In genomic region chr14:39184628-39185255, GRCh38 we compare ENCODE assay signal across 31 cellular contexts. TPM values are rescaled to one million over a fixed set of nuclear protein-coding genes. Genes with fewer than 3 reads are reported as not detected.
A peak's percentile ranks its signal among the peaks of the same experiment; 100 is the strongest.
DNase-seq lines count a peak whose midpoint lies in the region; ATAC-seq, FAIRE-seq and TF ChIP-seq lines count a peak whose summit lies in the region.
"Had no signal": no experiment of that assay in that cellular context is flagged by ENCODE, and none has a peak within 500 bp of the region (broad histone marks: within the 10 kb centered on the region; RNA-seq: fewer than 3 reads in every experiment).

No MANE protein-coding gene starts in this region.

- no peaks in the 10 kb centered on the region for H3K9me3 Mint-ChIP-seq in endothelial cell (ENCODE audit: unreplicated experiment)
- no peaks in the 10 kb centered on the region for H3K9me3 Mint-ChIP-seq in stimulated activated naive B cell treated with anti-CD40 and anti-IgM and Interleukin-4, amounts not matched to agents 10 μg/mL and 1 μg/mL and 100 μg/mL, for 72 hours
- H3K9me3 Mint-ChIP-seq: activated T-cell treated with anti-CD3 and anti-CD28 coated beads, Interleukin-2, amount 50 U/mL, for 4 hours; H9; mesothelial cell of epicardium; nephron; T-cell had no signal

- peak overlapping the region; percentile 57 for H3K4me3 Mint-ChIP-seq in endothelial cell (ENCODE audit: unreplicated experiment)
- H3K4me3 Mint-ChIP-seq in stimulated activated naive B cell treated with anti-CD40 and anti-IgM and Interleukin-4, amounts not matched to agents 10 μg/mL and 1 μg/mL and 100 μg/mL, for 72 hours, result no peak overlapping the region
- H3K4me3 Mint-ChIP-seq: activated T-cell treated with anti-CD3 and anti-CD28 coated beads, Interleukin-2, amount 50 U/mL, for 4 hours; H9; mesothelial cell of epicardium; nephron; T-cell had no signal

- no TSS peak for BruUV-seq in HepG2 (replicated peaks; lab: Mats Ljungman, UMichigan)

- H3K9ac ChIP-seq in HepG2 (ENCODE audit: insufficient read depth, low read depth, low read length), result no peak overlapping the region
- H3K9ac ChIP-seq: KMS-11 had no signal

- H3K4me1 ChIP-seq in HepG2 (ENCODE audit: insufficient read depth, low read length), result peaks cover 31% of the 10 kb centered on the region
- no peaks in the 10 kb centered on the region for H3K4me1 ChIP-seq in right lobe of liver
- peaks cover 0 to 7% (median 2%) of the 10 kb centered on the region in 4 donors for H3K4me1 ChIP-seq in sigmoid colon
- no peaks in the 10 kb centered on the region for H3K4me1 ChIP-seq in prostate gland (replicated peaks)
- H3K4me1 ChIP-seq: BE2C, SJSA1 had no signal

- WGBS in HepG2 (ENCODE audit: low lambda C conversion rate), result 96% methylated on average over 4 of the region's 4 CpGs
- WGBS in right lobe of liver (ENCODE audit: insufficient coverage, low coverage, low lambda C conversion rate, missing lambda C conversion rate), result 100% methylated on average over 4 of the region's 4 CpGs
- WGBS in sigmoid colon, 2 donors, result 96 to 97% methylated on average over 4 of the region's 4 CpGs
- WGBS in prostate gland, result 96% methylated on average over 4 of the region's 4 CpGs

- CTCF ChIA-PET in HepG2 (lab: Yijun Ruan, JAX; ENCODE audit: low intra/inter-chr PET ratio, low total read pairs), result no interaction called here

- no peak overlapping the region for H3K4me3 ChIP-seq in HepG2 (replicated peaks in 1 of 3; ENCODE audit: insufficient read depth in 1 of 3, low read depth in 2 of 3, low read length in 3 of 3)
- no peak overlapping the region for H3K4me3 ChIP-seq in right lobe of liver
- no peak overlapping the region for H3K4me3 ChIP-seq in sigmoid colon
- H3K4me3 ChIP-seq in prostate gland, result no peak overlapping the region
- H3K4me3 ChIP-seq: SJSA1, spleen had no signal

- H3K79me2 ChIP-seq in HepG2 (ENCODE audit: insufficient read depth, low read length), result peaks cover 3% of the 10 kb centered on the region

- no peak for FAIRE-seq in HepG2 (lab: Jason Lieb, UNC)
- FAIRE-seq: kidney, TTC549 had no signal

- H3K27me3 Mint-ChIP-seq in endothelial cell (ENCODE audit: unreplicated experiment), result no peaks in the 10 kb centered on the region
- no peaks in the 10 kb centered on the region for H3K27me3 Mint-ChIP-seq in stimulated activated naive B cell treated with anti-CD40 and anti-IgM and Interleukin-4, amounts not matched to agents 10 μg/mL and 1 μg/mL and 100 μg/mL, for 72 hours
- H3K27me3 Mint-ChIP-seq: T-cell had no signal

- TF ChIP-seq CTCF in HepG2 (CRISPR knock-in tag; IDR thresholded peaks at IDR 0.05), result no peak
- TF ChIP-seq CTCF in right lobe of liver (IDR thresholded peaks at IDR 0.05), result no peak
- no peak for TF ChIP-seq CTCF in endothelial cell (IDR thresholded peaks at IDR 0.05; ENCODE audit: unreplicated experiment)
- TF ChIP-seq CTCF in sigmoid colon (IDR thresholded peaks at IDR 0.05), result no peak
- no peak for TF ChIP-seq CTCF in prostate gland (IDR thresholded peaks at IDR 0.05)

- POLR2A ChIA-PET in HepG2 (lab: Yijun Ruan, JAX), result interaction anchor here (0.7 to 9.0 kb wide), 9 partner anchors 10 to 247 kb away, joined by 3 to 99 read pairs (median 10); partner anchors contain the start of genes FBXO33, PNN, SEC23A and TRAPPC6B

- peaks cover 25% of the 10 kb centered on the region for H3K4me1 Mint-ChIP-seq in endothelial cell (ENCODE audit: unreplicated experiment)
- H3K4me1 Mint-ChIP-seq in stimulated activated naive B cell treated with anti-CD40 and anti-IgM and Interleukin-4, amounts not matched to agents 10 μg/mL and 1 μg/mL and 100 μg/mL, for 72 hours, result peaks cover 5 to 9% of the 10 kb centered on the region in 2 donors
- H3K4me1 Mint-ChIP-seq: nephron had no signal

- peaks cover 30% of the 10 kb centered on the region for H3K36me3 Mint-ChIP-seq in endothelial cell (ENCODE audit: low read depth, unreplicated experiment)
- peaks cover 22 to 43% of the 10 kb centered on the region in 2 donors for H3K36me3 Mint-ChIP-seq in stimulated activated naive B cell treated with anti-CD40 and anti-IgM and Interleukin-4, amounts not matched to agents 10 μg/mL and 1 μg/mL and 100 μg/mL, for 72 hours

- no peak for TF ChIP-seq RAD21 in HepG2 (CRISPR knock-in tag; IDR thresholded peaks at IDR 0.05)

- no peak overlapping the region for H3K4me2 ChIP-seq in HepG2 (ENCODE audit: low read depth, low read length)
- H3K4me2 ChIP-seq: KMS-11 had no signal

- no peaks in the 10 kb centered on the region for H3K9me3 ChIP-seq in HepG2 (ENCODE audit: low read length)
- no peaks in the 10 kb centered on the region for H3K9me3 ChIP-seq in right lobe of liver
- no peaks in the 10 kb centered on the region for H3K9me3 ChIP-seq in sigmoid colon
- no peaks in the 10 kb centered on the region for H3K9me3 ChIP-seq in prostate gland
- H3K9me3 ChIP-seq: BE2C, SJSA1, spleen had no signal

- ATAC-seq in HepG2, result peak; percentile 1
- ATAC-seq in right lobe of liver, result no peak
- ATAC-seq in stimulated activated naive B cell treated with anti-CD40 and anti-IgM and Interleukin-4, amounts not matched to agents 10 μg/mL and 1 μg/mL and 100 μg/mL, for 72 hours (replicated peaks), result no peak
- no peak for ATAC-seq in GM19455 (IDR thresholded peaks at IDR 0.05; ENCODE audit: unreplicated experiment)
- ATAC-seq: activated T-cell treated with anti-CD3 and anti-CD28 coated beads, Interleukin-2, amount 50 U/mL, for 4 hours; T-cell had no signal

- H3K27ac Mint-ChIP-seq in endothelial cell (ENCODE audit: unreplicated experiment), result peak overlapping the region; percentile 48
- peak overlapping the region; percentile 42 for H3K27ac Mint-ChIP-seq in stimulated activated naive B cell treated with anti-CD40 and anti-IgM and Interleukin-4, amounts not matched to agents 10 μg/mL and 1 μg/mL and 100 μg/mL, for 72 hours
- H3K27ac Mint-ChIP-seq: mesothelial cell of epicardium, nephron had no signal

- no peak overlapping the region for H3K27ac ChIP-seq in HepG2 (ENCODE audit: extremely low read length, insufficient read depth, low read length)
- no peak overlapping the region for H3K27ac ChIP-seq in right lobe of liver
- H3K27ac ChIP-seq in sigmoid colon, result no peak overlapping the region
- H3K27ac ChIP-seq in prostate gland, result no peak overlapping the region
- H3K27ac ChIP-seq: epithelial cell of prostate, KMS-11, SJSA1, spleen had no signal

- TF ChIP-seq POLR2A in HepG2 (IDR thresholded peaks at IDR 0.05; ENCODE audit: insufficient read depth in 1 of 2, low read depth in 2 of 2, low read length in 2 of 2) (peak; percentile 46 to 89; a peak in 3 of 4 replicates), right lobe of liver (IDR thresholded peaks at IDR 0.05) (no peak), sigmoid colon (IDR thresholded peaks at IDR 0.05) (no peak), prostate gland (IDR thresholded peaks at IDR 0.05) (no peak)

- H3K27me3 ChIP-seq in HepG2 (ENCODE audit: control insufficient read depth in 1 of 2, insufficient read depth in 2 of 2, low read length in 2 of 2) (no peaks in the 10 kb centered on the region), right lobe of liver (no peaks in the 10 kb centered on the region), sigmoid colon (no peaks in the 10 kb centered on the region), prostate gland (replicated peaks; ENCODE audit: insufficient read depth) (no peaks in the 10 kb centered on the region)
- H3K27me3 ChIP-seq: BE2C, SJSA1, spleen had no signal

- in situ Hi-C loops in HepG2 (cut with HindIII; ENCODE audit: extremely low pct_ligation_motif_present, low pct_unique_long_range_greater_than_20kb), result no loop called here

- H3K36me3 ChIP-seq in HepG2 (replicated peaks in 1 of 2; ENCODE audit: control insufficient read depth in 1 of 2, insufficient read depth in 2 of 2, low read length in 2 of 2), result peaks cover 25 to 46% of the 10 kb centered on the region in 2 experiments
- H3K36me3 ChIP-seq in right lobe of liver, result peaks cover 11 to 49% (median 30%) of the 10 kb centered on the region in 4 donors
- peaks cover 8 to 63% (median 36%) of the 10 kb centered on the region in 4 donors for H3K36me3 ChIP-seq in sigmoid colon
- peaks cover 0 to 4% of the 10 kb centered on the region in 2 donors for H3K36me3 ChIP-seq in prostate gland

- no peak for DNase-seq in HepG2 (ENCODE audit: low spot score)
- DNase-seq in right lobe of liver, result no peak
- peak; percentile 27 for DNase-seq in NCI-H69 (lab: John Stamatoyannopoulos, UW)
- DNase-seq in endothelial cell (ENCODE audit: low spot score), result no peak
- no peak for DNase-seq in stimulated activated naive B cell treated with anti-CD40 and anti-IgM and Interleukin-4, amounts not matched to agents 10 μg/mL and 1 μg/mL and 100 μg/mL, for 72 hours
- no peak for DNase-seq in sigmoid colon
- no peak for DNase-seq in prostate gland (ENCODE audit: low spot score)
- DNase-seq: ACHN; activated CD4-positive, alpha-beta T cell treated with anti-CD3 and anti-CD28 coated beads for 1 hour; activated CD8-positive, alpha-beta memory T cell treated with anti-CD3 and anti-CD28 coated beads for 24 hours; activated naive CD4-positive, alpha-beta T cell; activated T-cell treated with anti-CD3 and anti-CD28 coated beads, Interleukin-2, amount 50 U/mL, for 4 hours; amniotic stem cell; BE2C; H9; head of caudate nucleus; kidney; MM.1S; NCI-H345; NCI-H774; retina; RPMI8226; spleen had no signal

- H2AFZ ChIP-seq in HepG2 (ENCODE audit: low read length), result no peak overlapping the region

- TF ChIP-seq EP300 in HepG2 (IDR thresholded peaks at IDR 0.05; ENCODE audit: low read depth in 2 of 2, low read length in 2 of 2) (no peak), HepG2 (CRISPR knock-in tag; IDR thresholded peaks at IDR 0.05; ENCODE audit: borderline replicate concordance) (0 out of 2 replicates have a peak, but pooled peaks have one; percentile 29), sigmoid colon (IDR thresholded peaks at IDR 0.05) (no peak)

- no peaks in the 10 kb centered on the region; the same call in none of the 2 replicates for H4K20me1 ChIP-seq in HepG2 (ENCODE audit: insufficient read depth, low read length)

- intact Hi-C loops in HepG2 (cut with micrococcal nuclease; ENCODE audit: unreplicated experiment), result no loop called here
- intact Hi-C loops in right lobe of liver (cut with DNase I), result no loop called here
- intact Hi-C loops in sigmoid colon (cut with DNase I), result no loop called here
- intact Hi-C loops in prostate gland (cut with DNase I), result no loop called here

RNA-seq across cellular contexts. Expression of gene PNN, which starts 9.7 kb away (rescaled TPM):
- total RNA-seq in HepG2 (2016; rRNA removed; fragmentation: Illumina TruSeq; extraction: Trizol) (110 and 214 TPM in 2 replicates), right lobe of liver (10 to 100 TPM; 12.2 to 42.0 (median 23.8) TPM), endothelial cell (ENCODE audit: unreplicated experiment) (128 TPM), sigmoid colon (10 to 100 TPM; 36.4 to 65.9 (median 38.7) TPM), prostate gland (10 to 100 TPM; 29.8 to 32.7 TPM)
- total RNA-seq in HepG2 (2016; cell fraction: cytosol; rRNA removed; fragmentation: Illumina TruSeq; extraction: Trizol; ENCODE audit: low read depth), result 47.1 and 48.8 TPM in 2 replicates
- total RNA-seq in HepG2 (2016; cell fraction: insoluble cytoplasmic fraction; rRNA removed; fragmentation: Illumina TruSeq; extraction: Trizol), result 105 and 215 TPM in 2 replicates
- 22.0 and 26.0 TPM in 2 replicates for total RNA-seq in HepG2 (2016; cell fraction: membrane; rRNA removed; fragmentation: Illumina TruSeq; extraction: Trizol)
- total RNA-seq in HepG2 (2016; cell fraction: nucleus; rRNA removed; fragmentation: Illumina TruSeq; extraction: Trizol), result 407 and 445 TPM in 2 replicates
- polyA plus RNA-seq in HepG2 (2011; rRNA removed) (58.0 and 58.6 TPM in 2 replicates), sigmoid colon (10 to 100 TPM; 12.0 to 43.2 (median 15.6) TPM)
- polyA plus RNA-seq in HepG2 (2011; cell fraction: cytosol; rRNA removed), result 22.1 and 29.7 TPM in 2 replicates
- 315 and 430 TPM in 2 replicates for polyA plus RNA-seq in HepG2 (2011; cell fraction: nucleus; rRNA removed)
- polyA plus RNA-seq in HepG2 (2012), result 184 and 252 TPM in 2 replicates
- polyA plus RNA-seq in HepG2 (2016; cell fraction: cytosol; fragmentation: Illumina TruSeq; extraction: Trizol; ENCODE audit: low read depth), result 4.4 and 5.0 TPM in 2 replicates
- 155 and 157 TPM in 2 replicates for polyA plus RNA-seq in HepG2 (2016; cell fraction: insoluble cytoplasmic fraction; fragmentation: Illumina TruSeq; extraction: Trizol; ENCODE audit: low read depth)
- polyA plus RNA-seq in HepG2 (2016; cell fraction: membrane; fragmentation: Illumina TruSeq; extraction: Trizol; ENCODE audit: low read depth), result 13.0 and 14.4 TPM in 2 replicates
- 1,319 and 1,369 TPM in 2 replicates for polyA plus RNA-seq in HepG2 (2016; cell fraction: nucleus; fragmentation: Illumina TruSeq; extraction: Trizol; ENCODE audit: insufficient read depth, low read depth)
- 19.2 and 20.9 TPM in 2 replicates for polyA minus RNA-seq in HepG2 (2011; rRNA and poly(A)+ RNA removed; ENCODE audit: low replicate concordance)
- 15.5 and 21.0 TPM in 2 replicates for polyA minus RNA-seq in HepG2 (2011; cell fraction: cytosol; rRNA and poly(A)+ RNA removed)
- 311 and 317 TPM in 2 replicates for polyA minus RNA-seq in HepG2 (2011; cell fraction: nucleus; rRNA and poly(A)+ RNA removed)

RNA-seq across cellular contexts. Expression of gene TRAPPC6B, which starts 14.6 kb away (rescaled TPM):
- 51.2 and 77.5 TPM in 2 replicates for total RNA-seq in HepG2 (2016; rRNA removed; fragmentation: Illumina TruSeq; extraction: Trizol)
- 9.2 and 9.8 TPM in 2 replicates for total RNA-seq in HepG2 (2016; cell fraction: cytosol; rRNA removed; fragmentation: Illumina TruSeq; extraction: Trizol; ENCODE audit: low read depth)
- total RNA-seq in HepG2 (2016; cell fraction: insoluble cytoplasmic fraction; rRNA removed; fragmentation: Illumina TruSeq; extraction: Trizol), result 48.6 and 74.0 TPM in 2 replicates
- total RNA-seq in HepG2 (2016; cell fraction: membrane; rRNA removed; fragmentation: Illumina TruSeq; extraction: Trizol), result 22.7 and 27.3 TPM in 2 replicates
- 47.2 and 50.6 TPM in 2 replicates for total RNA-seq in HepG2 (2016; cell fraction: nucleus; rRNA removed; fragmentation: Illumina TruSeq; extraction: Trizol)
- 29.8 and 34.3 TPM in 2 replicates for polyA plus RNA-seq in HepG2 (2011; rRNA removed)
- 19.3 and 27.7 TPM in 2 replicates for polyA plus RNA-seq in HepG2 (2011; cell fraction: cytosol; rRNA removed)
- polyA plus RNA-seq in HepG2 (2011; cell fraction: nucleus; rRNA removed), result 37.2 and 38.5 TPM in 2 replicates
- polyA plus RNA-seq in HepG2 (2012), result 35.0 and 40.6 TPM in 2 replicates
- 3.4 and 3.5 TPM in 2 replicates for polyA plus RNA-seq in HepG2 (2016; cell fraction: cytosol; fragmentation: Illumina TruSeq; extraction: Trizol; ENCODE audit: low read depth)
- 65.3 and 70.4 TPM in 2 replicates for polyA plus RNA-seq in HepG2 (2016; cell fraction: insoluble cytoplasmic fraction; fragmentation: Illumina TruSeq; extraction: Trizol; ENCODE audit: low read depth)
- 13.6 and 13.7 TPM in 2 replicates for polyA plus RNA-seq in HepG2 (2016; cell fraction: membrane; fragmentation: Illumina TruSeq; extraction: Trizol; ENCODE audit: low read depth)
- 67.7 and 73.9 TPM in 2 replicates for polyA plus RNA-seq in HepG2 (2016; cell fraction: nucleus; fragmentation: Illumina TruSeq; extraction: Trizol; ENCODE audit: insufficient read depth, low read depth)
- polyA minus RNA-seq in HepG2 (2011; rRNA and poly(A)+ RNA removed; ENCODE audit: low replicate concordance), result 12.1 and 22.6 TPM in 2 replicates
- polyA minus RNA-seq in HepG2 (2011; cell fraction: cytosol; rRNA and poly(A)+ RNA removed), result 23.4 and 31.4 TPM in 2 replicates
- polyA minus RNA-seq in HepG2 (2011; cell fraction: nucleus; rRNA and poly(A)+ RNA removed), result 55.9 and 62.2 TPM in 2 replicates
- 10 to 100 TPM; 11.4 to 26.9 (median 15.1) TPM for total RNA-seq in right lobe of liver
- 28.5 TPM for total RNA-seq in endothelial cell (ENCODE audit: unreplicated experiment)
- 10 to 100 TPM; 27.3 to 31.7 (median 30.9) TPM for total RNA-seq in sigmoid colon
- polyA plus RNA-seq in sigmoid colon, result 10 to 100 TPM; 12.0 to 12.9 (median 12.6) TPM
- 10 to 100 TPM; 20.1 to 26.5 TPM for total RNA-seq in prostate gland

RNA-seq across cellular contexts. Expression of gene MIA2, which starts 49.0 kb away (rescaled TPM):
- total RNA-seq in HepG2 (2016; rRNA removed; fragmentation: Illumina TruSeq; extraction: Trizol), result 119 and 158 TPM in 2 replicates
- 154 and 169 TPM in 2 replicates for total RNA-seq in HepG2 (2016; cell fraction: cytosol; rRNA removed; fragmentation: Illumina TruSeq; extraction: Trizol; ENCODE audit: low read depth)
- total RNA-seq in HepG2 (2016; cell fraction: insoluble cytoplasmic fraction; rRNA removed; fragmentation: Illumina TruSeq; extraction: Trizol), result 111 and 161 TPM in 2 replicates
- 165 and 196 TPM in 2 replicates for total RNA-seq in HepG2 (2016; cell fraction: membrane; rRNA removed; fragmentation: Illumina TruSeq; extraction: Trizol)
- total RNA-seq in HepG2 (2016; cell fraction: nucleus; rRNA removed; fragmentation: Illumina TruSeq; extraction: Trizol), result 192 and 219 TPM in 2 replicates
- polyA plus RNA-seq in HepG2 (2011; rRNA removed), result 131 and 134 TPM in 2 replicates
- 57.1 and 79.7 TPM in 2 replicates for polyA plus RNA-seq in HepG2 (2011; cell fraction: cytosol; rRNA removed)
- 77.3 and 94.7 TPM in 2 replicates for polyA plus RNA-seq in HepG2 (2011; cell fraction: nucleus; rRNA removed)
- 103 and 118 TPM in 2 replicates for polyA plus RNA-seq in HepG2 (2012)
- 19.6 and 24.5 TPM in 2 replicates for polyA plus RNA-seq in HepG2 (2016; cell fraction: cytosol; fragmentation: Illumina TruSeq; extraction: Trizol; ENCODE audit: low read depth)
- 95.4 and 102 TPM in 2 replicates for polyA plus RNA-seq in HepG2 (2016; cell fraction: insoluble cytoplasmic fraction; fragmentation: Illumina TruSeq; extraction: Trizol; ENCODE audit: low read depth)
- 45.8 and 50.4 TPM in 2 replicates for polyA plus RNA-seq in HepG2 (2016; cell fraction: membrane; fragmentation: Illumina TruSeq; extraction: Trizol; ENCODE audit: low read depth)
- 216 and 223 TPM in 2 replicates for polyA plus RNA-seq in HepG2 (2016; cell fraction: nucleus; fragmentation: Illumina TruSeq; extraction: Trizol; ENCODE audit: insufficient read depth, low read depth)
- polyA minus RNA-seq in HepG2 (2011; rRNA and poly(A)+ RNA removed; ENCODE audit: low replicate concordance), result 24.3 and 71.9 TPM in 2 replicates
- 59.9 and 69.8 TPM in 2 replicates for polyA minus RNA-seq in HepG2 (2011; cell fraction: cytosol; rRNA and poly(A)+ RNA removed)
- polyA minus RNA-seq in HepG2 (2011; cell fraction: nucleus; rRNA and poly(A)+ RNA removed), result 211 and 242 TPM in 2 replicates
- 10 to 100 TPM; 58.7 to 90.8 (median 73.6) TPM for total RNA-seq in right lobe of liver
- 19.8 TPM for total RNA-seq in endothelial cell (ENCODE audit: unreplicated experiment)
- total RNA-seq in sigmoid colon, result 10 to 100 TPM; 12.8 to 18.1 (median 13.8) TPM
- 10 to 100 TPM; 22.2 to 33.9 (median 31.0) TPM for polyA plus RNA-seq in sigmoid colon
- 10 to 100 TPM; 28.7 to 45.4 TPM for total RNA-seq in prostate gland

Comparison
In these comparisons a context has a peak if more than half of its experiments do, and no peak if none do; other contexts are left out.
1. POLR2A ChIP-seq: peak in HepG2 (2 of 2); none in right lobe of liver (single experiment), sigmoid colon (0 of 2) and prostate gland (single experiment).